Comparison of ENCODE assay signal across 12 cellular contexts in the genomic region with DNA sequence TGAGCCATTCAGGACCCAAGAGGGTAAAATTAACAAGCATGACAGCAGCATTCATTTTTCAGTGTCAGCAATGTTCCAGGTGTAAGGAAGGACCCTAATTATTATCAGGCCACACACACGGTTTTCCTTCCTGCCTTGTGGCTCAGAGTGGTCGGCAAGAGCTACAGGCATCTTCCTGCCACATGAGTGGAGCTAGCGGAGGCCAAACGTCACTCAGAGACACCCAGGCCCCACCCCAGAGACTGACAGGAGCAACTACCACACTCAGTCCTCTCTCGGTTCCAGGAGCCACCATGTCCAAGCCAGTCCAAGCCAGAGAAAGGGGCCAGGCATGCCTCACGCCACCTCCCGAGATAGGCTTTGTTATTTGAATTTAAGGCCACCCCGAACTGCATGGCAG.
DNase-seq lines count a peak whose midpoint lies in the region; ATAC-seq and TF ChIP-seq lines count a peak whose summit lies in the region.
"Had no signal": no experiment of that assay in that cellular context is flagged by ENCODE, and none has a peak within 500 bp of the region (broad histone marks: within the 10 kb centered on the region; RNA-seq: fewer than 3 reads in every experiment).

No MANE protein-coding gene starts in this region.

- TF ChIP-seq CTCF in gastroesophageal sphincter (IDR thresholded peaks at IDR 0.05) = no peak

- ATAC-seq in T-cell (replicated peaks in 1 of 4) (peak in 3 of 4 experiments; percentile 28 to 54 (median 28)), gastroesophageal sphincter (peak; percentile 8), sciatic nerve (peak; percentile 43), HG03175 (IDR thresholded peaks at IDR 0.05; ENCODE audit: unreplicated experiment) (no peak), HG02642 (IDR thresholded peaks at IDR 0.05; ENCODE audit: poor library complexity, unreplicated experiment) (no peak)
- ATAC-seq: naive thymus-derived CD4-positive, alpha-beta T cell had no signal

- no peaks in the 10 kb centered on the region for H3K9me3 Mint-ChIP-seq in T-cell
- H3K9me3 Mint-ChIP-seq: CD8-positive, alpha-beta memory T cell; naive thymus-derived CD4-positive, alpha-beta T cell had no signal

- intact Hi-C loops in sciatic nerve (cut with DNase I) = no loop called here

- no peak overlapping the region for H3K4me3 ChIP-seq in gastroesophageal sphincter

- H3K36me3 Mint-ChIP-seq in T-cell = no peaks in the 10 kb centered on the region

- POLR2A ChIA-PET in T-cell (lab: Charles Lee) = no interaction called here

- peak overlapping the region in 1 of 2 donors; percentile 66 for H3K27ac Mint-ChIP-seq in T-cell

- H3K9me3 ChIP-seq in gastroesophageal sphincter = no peaks in the 10 kb centered on the region

- H3K4me1 ChIP-seq in gastroesophageal sphincter = peaks cover 19 to 42% (median 19%) of the 10 kb centered on the region in 3 donors

- CTCF ChIA-PET in T-cell (lab: Charles Lee) = no interaction called here

- no peak for TF ChIP-seq EP300 in gastroesophageal sphincter (IDR thresholded peaks at IDR 0.05)

- H3K27me3 Mint-ChIP-seq in T-cell = no peaks in the 10 kb centered on the region
- H3K27me3 Mint-ChIP-seq: naive thymus-derived CD4-positive, alpha-beta T cell had no signal

- no peaks in the 10 kb centered on the region for H3K36me3 ChIP-seq in gastroesophageal sphincter

- DNase-seq in CMK (ENCODE audit: low read depth) = peak; percentile 35
- DNase-seq in T-cell = peak in 3 of 34 experiments; percentile 3 to 15 (median 8)
- DNase-seq in sciatic nerve (ENCODE audit: low spot score) = no peak
- DNase-seq in NCI-H2171 (lab: John Stamatoyannopoulos, UW) = no peak
- DNase-seq in A172 (ENCODE audit: low spot score) = no peak
- DNase-seq: activated CD4-positive, alpha-beta T cell treated with anti-CD3 and anti-CD28 coated beads for 4 hours had no signal

- no peaks in the 10 kb centered on the region for H3K27me3 ChIP-seq in gastroesophageal sphincter
- H3K27me3 ChIP-seq: foreskin keratinocyte had no signal

- peak overlapping the region; percentile 83 to 97 (median 86) for H3K27ac ChIP-seq in gastroesophageal sphincter
- H3K27ac ChIP-seq: foreskin keratinocyte had no signal

- TF ChIP-seq POLR2A in gastroesophageal sphincter (IDR thresholded peaks at IDR 0.05) = no peak

- no peak overlapping the region for H3K4me3 Mint-ChIP-seq in T-cell

- 15 to 38% methylated on average over 2 to 8 of the region's 8 CpGs for WGBS in gastroesophageal sphincter (ENCODE audit: low coverage in 1 of 2), 2 donors

- H3K4me1 Mint-ChIP-seq in T-cell = peaks cover 32 to 50% (median 38%) of the 10 kb centered on the region in 3 donors

Comparison
In these comparisons a context has a peak if more than half of its experiments do, and no peak if none do; other contexts are left out.
1. ATAC-seq: peak in T-cell (3 of 4), gastroesophageal sphincter (single experiment) and sciatic nerve (single experiment); none in HG03175 (single experiment) and HG02642 (single experiment).